In the genomic region with DNA sequence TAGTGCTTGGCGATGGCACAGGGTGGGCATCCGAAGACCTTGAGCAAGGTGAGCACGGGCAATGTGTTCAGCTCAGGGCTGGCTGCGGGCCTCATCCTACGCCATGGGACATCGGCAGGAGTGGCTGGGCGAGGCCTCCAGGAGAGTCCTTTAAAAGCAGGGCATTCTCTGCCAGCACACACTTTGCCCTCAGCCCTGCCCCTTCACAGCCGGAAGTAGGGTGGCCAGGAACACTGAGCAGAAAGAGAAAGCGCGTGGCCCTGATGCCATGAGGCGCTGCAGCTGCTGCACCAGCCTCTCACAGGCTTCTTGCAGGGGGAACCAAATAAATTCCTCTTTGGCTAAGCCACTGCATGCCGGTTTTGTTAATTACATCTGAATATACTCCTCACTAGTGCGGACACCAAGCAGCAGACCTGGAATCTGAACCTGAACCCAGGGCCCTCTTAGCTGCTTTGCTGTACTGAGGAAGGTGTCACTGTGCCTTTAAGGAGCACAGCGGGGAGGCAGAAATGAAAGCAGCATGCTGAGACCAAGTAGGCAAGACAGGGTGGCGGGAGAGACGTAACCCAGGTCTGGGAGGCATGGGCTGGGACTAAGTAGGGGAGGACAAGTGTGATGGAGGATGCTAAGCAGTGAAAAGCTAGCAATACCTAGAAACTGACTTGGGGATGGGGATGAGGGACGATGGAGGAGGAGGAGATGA, we compare ENCODE assay signal across 12 cellular contexts.
A peak's percentile ranks its signal among the peaks of the same experiment; 100 is the strongest.
DNase-seq lines count a peak whose midpoint lies in the region; ATAC-seq, FAIRE-seq and TF ChIP-seq lines count a peak whose summit lies in the region.
"Had no signal": no experiment of that assay in that cellular context is flagged by ENCODE, and none has a peak within 500 bp of the region (broad histone marks: within the 10 kb centered on the region; RNA-seq: fewer than 3 reads in every experiment).

No MANE protein-coding gene starts in this region.

- H3K9ac ChIP-seq in OCI-LY3 (ENCODE audit: low read length): peak overlapping the region; percentile 19; the same call in 1 of the 2 replicates
- H3K9ac ChIP-seq: GM23248 had no signal

- H3K4me3 ChIP-seq in OCI-LY3 (ENCODE audit: low read length) (peak overlapping the region; percentile 47), sigmoid colon (peak overlapping the region in 3 of 4 donors; percentile 2 to 11 (median 6))
- H3K4me3 ChIP-seq: GM23248, hepatocyte had no signal

- TF ChIP-seq CTCF in OCI-LY3 (IDR thresholded peaks at IDR 0.05; ENCODE audit: low read depth, low read length): no peak
- no peak for TF ChIP-seq CTCF in sigmoid colon (IDR thresholded peaks at IDR 0.05)

- H3K27ac ChIP-seq in OCI-LY3 (ENCODE audit: low read length) (no peak overlapping the region), sigmoid colon (peak overlapping the region; percentile 27 to 82 (median 75))
- H3K27ac ChIP-seq: GM23248, hepatocyte had no signal

- 19 to 67% methylated on average over 17 of the region's 17 CpGs for WGBS in sigmoid colon, 2 donors

- peak overlapping the region; percentile 67 for H3K4me2 ChIP-seq in OCI-LY3 (ENCODE audit: low read length)
- H3K4me2 ChIP-seq: hepatocyte had no signal

- ATAC-seq in left cardiac atrium (peak; percentile 64 to 66), HG03565 (IDR thresholded peaks at IDR 0.05; ENCODE audit: unreplicated experiment) (no peak)

- H3K36me3 ChIP-seq in OCI-LY3 (replicated peaks; ENCODE audit: low read depth, low read length) (no peaks in the 10 kb centered on the region), sigmoid colon (peaks cover 0 to 10% (median 0%) of the 10 kb centered on the region in 4 donors)

- no peak overlapping the region for H2AFZ ChIP-seq in OCI-LY3 (ENCODE audit: low read depth, low read length)
- H2AFZ ChIP-seq: GM23248, hepatocyte had no signal

- H3K79me2 ChIP-seq in OCI-LY3 (ENCODE audit: low read length): no peaks in the 10 kb centered on the region
- H3K79me2 ChIP-seq: hepatocyte had no signal

- H3K9me3 ChIP-seq in OCI-LY3 (ENCODE audit: insufficient read depth, low read length) (no peaks in the 10 kb centered on the region), sigmoid colon (no peaks in the 10 kb centered on the region)
- H3K9me3 ChIP-seq: Caco-2 had no signal

- peak; percentile 33 for FAIRE-seq in HTR-8/SVneo (lab: Jason Lieb, UNC)

- intact Hi-C loops in left cardiac atrium (cut with DNase I): no loop called here
- intact Hi-C loops in sigmoid colon (cut with DNase I): no loop called here

- DNase-seq in HTR-8/SVneo (ENCODE audit: insufficient read length, low spot score) (no peak), left cardiac atrium (no peak), sigmoid colon (no peak), occipital lobe (lab: John Stamatoyannopoulos, UW) (no peak)
- DNase-seq in NK-92 treated with Interleukin-12 subunit alpha and Interleukin-12 subunit beta, amount 100 ng/mL, for 24 hours (lab: John Stamatoyannopoulos, UW): no peak
- DNase-seq: Caco-2, GM23248, midbrain, NCI-H2171 treated with DMSO at 0.1 percent for 48 hours had no signal

- no peaks in the 10 kb centered on the region for H4K20me1 ChIP-seq in OCI-LY3 (ENCODE audit: insufficient read depth, low read length)

- peaks cover 51% of the 10 kb centered on the region for H3K4me1 ChIP-seq in OCI-LY3 (ENCODE audit: low read length)
- peaks cover 0 to 45% (median 38%) of the 10 kb centered on the region in 4 donors for H3K4me1 ChIP-seq in sigmoid colon
- H3K4me1 ChIP-seq: Caco-2 had no signal

- H3K27me3 ChIP-seq in OCI-LY3 (ENCODE audit: low read depth, low read length) (no peaks in the 10 kb centered on the region), sigmoid colon (no peaks in the 10 kb centered on the region)
- H3K27me3 ChIP-seq: hepatocyte had no signal

- no peak for TF ChIP-seq EP300 in sigmoid colon (IDR thresholded peaks at IDR 0.05)

- no peak for TF ChIP-seq POLR2A in sigmoid colon (IDR thresholded peaks at IDR 0.05)
